Comparison of ENCODE assay signal across 12 cellular contexts in the genomic region with DNA sequence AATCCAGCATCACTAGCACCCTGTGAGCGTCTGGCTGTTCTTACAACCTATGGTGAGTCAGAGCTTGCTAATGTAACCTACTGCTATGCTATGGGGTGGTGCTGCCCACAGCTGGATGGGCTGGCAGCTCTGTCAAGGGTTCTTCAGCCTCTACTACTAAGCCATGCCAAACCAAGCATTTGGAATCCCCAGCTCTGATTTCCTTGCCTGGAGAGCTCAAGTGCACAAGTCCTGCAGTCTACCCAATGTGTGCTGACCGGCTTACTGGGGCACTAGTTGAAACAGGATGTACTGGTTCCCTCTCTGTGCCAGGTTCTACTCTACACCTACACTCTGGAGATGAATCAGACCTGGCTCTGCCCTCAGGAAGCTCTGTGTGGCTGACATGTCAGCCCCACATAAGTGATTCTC. TPM values are rescaled to one million over a fixed set of nuclear protein-coding genes. Genes with fewer than 3 reads are reported as not detected.
DNase-seq lines count a peak whose midpoint lies in the region; ATAC-seq, FAIRE-seq and TF ChIP-seq lines count a peak whose summit lies in the region.
"Had no signal": no experiment of that assay in that cellular context is flagged by ENCODE, and none has a peak within 500 bp of the region (broad histone marks: within the 10 kb centered on the region; RNA-seq: fewer than 3 reads in every experiment).

No MANE protein-coding gene starts in this region.

- no peak for ATAC-seq in CD4-positive, alpha-beta T cell (ENCODE audit: poor library complexity)
- ATAC-seq in natural killer cell treated with Interleukin-12 subunit alpha and Interleukin-12 subunit beta and Interleukin-15 and Interleukin-18, amount 100 ng/mL, for 72 hours: no peak
- ATAC-seq in HG03139 (IDR thresholded peaks at IDR 0.05; ENCODE audit: unreplicated experiment): no peak

- intact Hi-C loops in CD4-positive, alpha-beta T cell (cut with DNase I, micrococcal nuclease): no loop called here

- no peak overlapping the region for H3K4me3 ChIP-seq in bronchial epithelial cell (ENCODE audit: low read depth, low read length)
- H3K4me3 ChIP-seq: right atrium auricular region had no signal

- H3K27ac Mint-ChIP-seq in CD4-positive, alpha-beta T cell: peak overlapping the region; percentile 97
- H3K27ac Mint-ChIP-seq in natural killer cell treated with Interleukin-12 subunit alpha and Interleukin-12 subunit beta and Interleukin-15 and Interleukin-18, amount 100 ng/mL, for 72 hours: peak overlapping the region; percentile 41 to 90

- H3K4me3 Mint-ChIP-seq in CD4-positive, alpha-beta T cell: peak overlapping the region; percentile 71
- H3K4me3 Mint-ChIP-seq in natural killer cell treated with Interleukin-12 subunit alpha and Interleukin-12 subunit beta and Interleukin-15 and Interleukin-18, amount 100 ng/mL, for 72 hours: peak overlapping the region; percentile 70

- no peak overlapping the region for H3K27ac ChIP-seq in CD4-positive, alpha-beta T cell (ENCODE audit: low read depth, low read length)
- H3K27ac ChIP-seq: right atrium auricular region had no signal

- no peaks in the 10 kb centered on the region for H3K27me3 Mint-ChIP-seq in CD4-positive, alpha-beta T cell
- H3K27me3 Mint-ChIP-seq in natural killer cell treated with Interleukin-12 subunit alpha and Interleukin-12 subunit beta and Interleukin-15 and Interleukin-18, amount 100 ng/mL, for 72 hours: no peaks in the 10 kb centered on the region

- no peak for TF ChIP-seq CTCF in CD4-positive, alpha-beta T cell (IDR thresholded peaks at IDR 0.05)
- no peak for TF ChIP-seq CTCF in bronchial epithelial cell (IDR thresholded peaks at IDR 0.05; ENCODE audit: insufficient read depth, low read length, severe bottlenecking)

- H3K9me3 Mint-ChIP-seq in CD4-positive, alpha-beta T cell: no peaks in the 10 kb centered on the region
- no peaks in the 10 kb centered on the region for H3K9me3 Mint-ChIP-seq in natural killer cell treated with Interleukin-12 subunit alpha and Interleukin-12 subunit beta and Interleukin-15 and Interleukin-18, amount 100 ng/mL, for 72 hours

- CTCF ChIA-PET in CD4-positive, alpha-beta T cell (lab: Charles Lee): interaction anchor here (0.7 to 1.2 kb wide), 2 partner anchors 173 to 298 kb away, joined by 3 read pairs; partner anchors contain the start of gene ABHD14B

- peaks cover 89% of the 10 kb centered on the region for H3K4me1 Mint-ChIP-seq in CD4-positive, alpha-beta T cell (ENCODE audit: low read depth)
- peaks cover 64 to 65% of the 10 kb centered on the region in 2 donors for H3K4me1 Mint-ChIP-seq in natural killer cell treated with Interleukin-12 subunit alpha and Interleukin-12 subunit beta and Interleukin-15 and Interleukin-18, amount 100 ng/mL, for 72 hours (ENCODE audit: low read depth in 2 of 2)

- DNase-seq in CD4-positive, alpha-beta T cell: peak in 1 of 10 experiments; percentile 29
- DNase-seq in RPMI7951 (ENCODE audit: low read depth): peak; percentile 74
- peak; percentile 90 for DNase-seq in bronchial epithelial cell (ENCODE audit: low read depth)
- peak; percentile 41 for DNase-seq in natural killer cell treated with Interleukin-12 subunit alpha and Interleukin-12 subunit beta and Interleukin-15 and Interleukin-18, amount 100 ng/mL, for 72 hours (ENCODE audit: low spot score)
- no peak for DNase-seq in NCI-H1436 (lab: John Stamatoyannopoulos, UW)
- no peak for DNase-seq in NCI-H748 (lab: John Stamatoyannopoulos, UW; ENCODE audit: unreplicated experiment)
- no peak for DNase-seq in NCI-H446 (lab: John Stamatoyannopoulos, UW)
- DNase-seq: cerebellar nuclear complex, kidney, NCI-H2081 had no signal

- no peaks in the 10 kb centered on the region for H3K36me3 ChIP-seq in bronchial epithelial cell (ENCODE audit: control insufficient read depth, insufficient read depth, low read length)

- POLR2A ChIA-PET in CD4-positive, alpha-beta T cell (lab: Charles Lee): interaction anchor here (3.2 to 8.2 kb wide), 2 partner anchors 11 to 175 kb away, joined by 10 to 121 read pairs; partner anchors contain the start of gene DCAF1

- peaks cover 43% of the 10 kb centered on the region for H3K36me3 Mint-ChIP-seq in CD4-positive, alpha-beta T cell (ENCODE audit: low read depth)
- H3K36me3 Mint-ChIP-seq in natural killer cell treated with Interleukin-12 subunit alpha and Interleukin-12 subunit beta and Interleukin-15 and Interleukin-18, amount 100 ng/mL, for 72 hours: peaks cover 5% of the 10 kb centered on the region

- no peaks in the 10 kb centered on the region for H3K27me3 ChIP-seq in CD4-positive, alpha-beta T cell (ENCODE audit: control insufficient read depth, insufficient read depth, low read length)
- no peaks in the 10 kb centered on the region for H3K27me3 ChIP-seq in bronchial epithelial cell (ENCODE audit: control insufficient read depth, insufficient read depth, low read length)
- H3K27me3 ChIP-seq: right atrium auricular region had no signal

- H3K9me3 ChIP-seq in CD4-positive, alpha-beta T cell (ENCODE audit: control insufficient read depth, low read length): no peaks in the 10 kb centered on the region
- H3K9me3 ChIP-seq: right atrium auricular region had no signal

- peak; percentile 86 for FAIRE-seq in bronchial epithelial cell (lab: Jason Lieb, UNC)
- FAIRE-seq: kidney had no signal

RNA-seq across cellular contexts. Expression of gene TEX264, which starts 4.2 kb away (rescaled TPM):
- 10 to 100 TPM; 24.9 to 25.9 TPM for total RNA-seq in CD4-positive, alpha-beta T cell
- 67.9 and 70.5 TPM in 2 replicates for total RNA-seq in RPMI7951 (2014; rRNA removed; shearing (Covaris generic))
- total RNA-seq in bronchial epithelial cell: 36.1 and 52.9 TPM in 2 replicates
- 10 to 100 TPM; 27.0 to 31.9 TPM for total RNA-seq in natural killer cell treated with Interleukin-12 subunit alpha and Interleukin-12 subunit beta and Interleukin-15 and Interleukin-18, amount 100 ng/mL, for 72 hours

RNA-seq across cellular contexts. Expression of gene GRM2, which starts 31.7 kb away (rescaled TPM):
- total RNA-seq in CD4-positive, alpha-beta T cell: 1 to 10 TPM; 4.1 to 4.2 TPM
- total RNA-seq in RPMI7951 (2014; rRNA removed; shearing (Covaris generic)): 0.10 and 0.12 TPM in 2 replicates
- total RNA-seq in bronchial epithelial cell: under 0.01 TPM in 2 replicates
- total RNA-seq in natural killer cell treated with Interleukin-12 subunit alpha and Interleukin-12 subunit beta and Interleukin-15 and Interleukin-18, amount 100 ng/mL, for 72 hours: 1 to 10 TPM in 1 of 2 donors, under 1 TPM in 1; 0.90 to 1.0 TPM

Comparison
In these comparisons a context has a peak if more than half of its experiments do, and no peak if none do; other contexts are left out.
1. DNase-seq: peak in RPMI7951 (single experiment), bronchial epithelial cell (single experiment) and natural killer cell treated with Interleukin-12 subunit alpha and Interleukin-12 subunit beta and Interleukin-15 and Interleukin-18, amount 100 ng/mL, for 72 hours (single experiment); none in NCI-H1436 (single experiment), NCI-H748 (single experiment) and NCI-H446 (0 of 2).